ENCODE assay signal across 8 cellular contexts in genomic region chr5:40584054-40584453, GRCh38.
"Had no signal": no experiment of that assay in that cellular context is flagged by ENCODE, and none has a peak within 500 bp of the region (broad histone marks: within the 10 kb centered on the region; RNA-seq: fewer than 3 reads in every experiment).

No MANE protein-coding gene starts in this region.

- FAIRE-seq: G401.6, GM12878, GM12891, GM12892, GM18507, GM19239 had no signal

- DNase-seq: GDM1, GF-D8 had no signal
